In genomic region chr9:127915325-127915752, GRCh38 we compare ENCODE assay signal across 11 cellular contexts. TPM values are rescaled to one million over a fixed set of nuclear protein-coding genes. Genes with fewer than 3 reads are reported as not detected.
A peak's percentile ranks its signal among the peaks of the same experiment; 100 is the strongest.
DNase-seq lines count a peak whose midpoint lies in the region; ATAC-seq and TF ChIP-seq lines count a peak whose summit lies in the region.
"Had no signal": no experiment of that assay in that cellular context is flagged by ENCODE, and none has a peak within 500 bp of the region (broad histone marks: within the 10 kb centered on the region; RNA-seq: fewer than 3 reads in every experiment).

No MANE protein-coding gene starts in this region.

- no peak for ATAC-seq in SK-N-SH treated with all-trans-retinoic acid at 6 μM for 48 hours
- ATAC-seq in GM21515 (IDR thresholded peaks at IDR 0.05; ENCODE audit: unreplicated experiment) = no peak
- no peak for ATAC-seq in GM19035 (IDR thresholded peaks at IDR 0.05; ENCODE audit: unreplicated experiment)
- ATAC-seq in sciatic nerve = no peak

- intact Hi-C loops in colonic mucosa (cut with DNase I) = loop anchor here (5.0 kb wide), 1 partner anchor 128 kb away; the partner anchor contains the start of gene CDK9
- intact Hi-C loops in sciatic nerve (cut with DNase I) = no loop called here

- POLR2A ChIA-PET in SK-N-SH (lab: Yijun Ruan, JAX) = interaction anchor here (1.2 to 1.9 kb wide), 2 partner anchors 10 to 41 kb away, joined by 3 to 4 read pairs; no protein-coding TSS in a partner anchor

- TF ChIP-seq CTCF in SK-N-SH (IDR thresholded peaks at IDR 0.05) (no peak), OCI-LY3 (IDR thresholded peaks at IDR 0.05; ENCODE audit: low read depth, low read length) (no peak), colonic mucosa (IDR thresholded peaks at IDR 0.05) (no peak)

- H3K9ac ChIP-seq in SK-N-SH (no peak overlapping the region), OCI-LY3 (ENCODE audit: low read length) (peak overlapping the region; percentile 99), colonic mucosa (ENCODE audit: low read depth in 2 of 2, low read length in 2 of 2) (peak overlapping the region; percentile 16 to 63), skeletal muscle satellite cell (ENCODE audit: low read depth, low read length) (no peak overlapping the region)

- CTCF ChIA-PET in SK-N-SH (lab: Yijun Ruan, JAX) = interaction anchor here (0.8 to 7.0 kb wide), 6 partner anchors 9 to 411 kb away, joined by 3 to 41 read pairs (median 4); partner anchors contain the start of gene TOR2A

- H3F3A ChIP-seq in SK-N-SH (replicated peaks; ENCODE audit: insufficient read depth) = peaks cover 21% of the 10 kb centered on the region

- 53% methylated on average over 2 of the region's 5 CpGs for WGBS in SK-N-SH (ENCODE audit: low lambda C conversion rate)

- H3K79me2 ChIP-seq in SK-N-SH (ENCODE audit: insufficient read depth) (peaks cover 14% of the 10 kb centered on the region), OCI-LY3 (ENCODE audit: low read length) (peaks cover 72% of the 10 kb centered on the region)

- H2AFZ ChIP-seq in SK-N-SH (ENCODE audit: low read depth) (no peak overlapping the region), OCI-LY3 (ENCODE audit: low read depth, low read length) (no peak overlapping the region)

- H3K36me3 ChIP-seq in SK-N-SH (replicated peaks in 1 of 2; ENCODE audit: control insufficient read depth in 1 of 2, insufficient read depth in 2 of 2, low read length in 1 of 2) = peaks cover 0 to 5% of the 10 kb centered on the region in 2 experiments
- peaks cover 53% of the 10 kb centered on the region for H3K36me3 ChIP-seq in OCI-LY3 (replicated peaks; ENCODE audit: low read depth, low read length)
- H3K36me3 ChIP-seq in colonic mucosa = no peaks in the 10 kb centered on the region
- peaks cover 17% of the 10 kb centered on the region for H3K36me3 ChIP-seq in skeletal muscle satellite cell (ENCODE audit: insufficient read depth, low read length)

- H3K27ac ChIP-seq in SK-N-SH (ENCODE audit: low read depth in 2 of 2, low read length in 1 of 2) (no peak overlapping the region), OCI-LY3 (ENCODE audit: low read length) (peak overlapping the region; percentile 99), colonic mucosa (peak overlapping the region; percentile 57)

- H3K4me2 ChIP-seq in SK-N-SH (peak overlapping the region; percentile 92; the same call in 1 of the 2 replicates), OCI-LY3 (ENCODE audit: low read length) (peak overlapping the region; percentile 98), skeletal muscle satellite cell (ENCODE audit: low read length) (peak overlapping the region; percentile 100)

- H3K4me1 ChIP-seq in SK-N-SH (ENCODE audit: control insufficient read depth in 1 of 2, insufficient read depth in 2 of 2, low read depth in 1 of 2, low read length in 1 of 2) (peaks cover 20 to 33% of the 10 kb centered on the region in 2 experiments; a peak in 3 of 4 replicates), OCI-LY3 (ENCODE audit: low read length) (peaks cover 73% of the 10 kb centered on the region), colonic mucosa (peaks cover 31% of the 10 kb centered on the region), skeletal muscle satellite cell (ENCODE audit: control insufficient read depth, insufficient read depth, low read length) (peaks cover 51% of the 10 kb centered on the region)

- no peak for TF ChIP-seq RAD21 in SK-N-SH (IDR thresholded peaks at IDR 0.05; ENCODE audit: low read length)

- H4K20me1 ChIP-seq in SK-N-SH (ENCODE audit: insufficient read depth) (no peaks in the 10 kb centered on the region), OCI-LY3 (ENCODE audit: insufficient read depth, low read length) (0 out of 2 replicates have a peak, but pooled peaks cover 6% of the 10 kb centered on the region)

- H3K9me3 ChIP-seq in SK-N-SH (no peaks in the 10 kb centered on the region), OCI-LY3 (ENCODE audit: insufficient read depth, low read length) (no peaks in the 10 kb centered on the region), colonic mucosa (no peaks in the 10 kb centered on the region), skeletal muscle satellite cell (replicated peaks; ENCODE audit: low read length) (no peaks in the 10 kb centered on the region)
- H3K9me3 ChIP-seq: sigmoid colon had no signal

- no peak for TF ChIP-seq EP300 in SK-N-SH (IDR thresholded peaks at IDR 0.05; ENCODE audit: borderline replicate concordance in 1 of 2, low read depth in 1 of 2, low read length in 1 of 2)

- peak; percentile 39 for DNase-seq in SK-N-SH
- peak; percentile 67 for DNase-seq in colonic mucosa
- DNase-seq in sciatic nerve (ENCODE audit: low spot score) = no peak
- DNase-seq: activated CD4-positive, alpha-beta T cell treated with anti-CD3 and anti-CD28 coated beads, Interleukin-2, amount 50 U/mL, for 48 hours; NCI-H82; sigmoid colon had no signal

- H3K9me2 ChIP-seq in SK-N-SH = no peaks in the 10 kb centered on the region

- H3K27me3 ChIP-seq in SK-N-SH (ENCODE audit: insufficient read depth) (no peaks in the 10 kb centered on the region), OCI-LY3 (ENCODE audit: low read depth, low read length) (no peaks in the 10 kb centered on the region), colonic mucosa (no peaks in the 10 kb centered on the region), skeletal muscle satellite cell (ENCODE audit: control insufficient read depth, insufficient read depth, low read length) (no peaks in the 10 kb centered on the region)
- H3K27me3 ChIP-seq: sigmoid colon had no signal

- H3K4me3 ChIP-seq in SK-N-SH (ENCODE audit: low read depth in 2 of 2, low read length in 1 of 2) (no peak overlapping the region), OCI-LY3 (ENCODE audit: low read length) (peak overlapping the region; percentile 96), colonic mucosa (no peak overlapping the region), skeletal muscle satellite cell (ENCODE audit: low read length) (no peak overlapping the region)

TF ChIP-seq in SK-N-SH, 30 proteins besides CTCF, POLR2A, EP300 and RAD21 (continues in another document):
- TF ChIP-seq MXI1 (IDR thresholded peaks at IDR 0.05; ENCODE audit: low read depth, low read length) (no peak), FOSL2 (IDR thresholded peaks at IDR 0.05; ENCODE audit: borderline replicate concordance, low read depth) (no peak), NFIC (IDR thresholded peaks at IDR 0.05; ENCODE audit: borderline replicate concordance) (no peak), TCF12 (IDR thresholded peaks at IDR 0.05) (no peak), GATA2 (CRISPR knock-in tag; IDR thresholded peaks at IDR 0.05) (no peak), TAF1 (IDR thresholded peaks at IDR 0.05; ENCODE audit: borderline replicate concordance, low read depth, low read length) (no peak), RFX5 (IDR thresholded peaks at IDR 0.05; ENCODE audit: low read length) (no peak), GABPA (IDR thresholded peaks at IDR 0.05; ENCODE audit: low read depth) (no peak)

TF ChIP-seq in SK-N-SH treated with all-trans-retinoic acid at 6 μM for 48 hours, 23 proteins besides CTCF, POLR2A, EP300 and RAD21:
- TF ChIP-seq OSR1 (CRISPR knock-in tag; IDR thresholded peaks at IDR 0.05) = no peak
TF ChIP-seq in SK-N-SH treated with all-trans-retinoic acid at 6 μM for 48 hours: peak in this region for 0.

RNA-seq across cellular contexts. Expression of gene ST6GALNAC4, which starts 1.5 kb away (rescaled TPM):
- 28.4 and 30.2 TPM in 2 replicates for polyA plus RNA-seq in SK-N-SH (2012; rRNA removed)
- 11.0 and 21.1 TPM in 2 replicates for polyA plus RNA-seq in SK-N-SH (2012; cell fraction: cytosol; rRNA removed)
- 29.1 and 30.8 TPM in 2 replicates for polyA plus RNA-seq in SK-N-SH (2012; cell fraction: nucleus; rRNA removed)
- 10 to 100 TPM; 25.4 to 66.5 TPM for total RNA-seq in colonic mucosa
- 59.2 and 77.3 TPM in 2 replicates for total RNA-seq in skeletal muscle satellite cell (2012; rRNA removed)
- 19.6 TPM for total RNA-seq in sciatic nerve

RNA-seq across cellular contexts. Expression of gene PIP5KL1, which starts 15.2 kb away (rescaled TPM):
- polyA plus RNA-seq in SK-N-SH (2012; rRNA removed) = 4.0 and 6.1 TPM in 2 replicates
- 1.7 and 2.5 TPM in 2 replicates for polyA plus RNA-seq in SK-N-SH (2012; cell fraction: cytosol; rRNA removed)
- polyA plus RNA-seq in SK-N-SH (2012; cell fraction: nucleus; rRNA removed) = 40.1 and 41.3 TPM in 2 replicates
- total RNA-seq in colonic mucosa (under 1 TPM; 0.85 to 0.89 TPM), sciatic nerve (2.0 TPM)
- 7.2 and 9.6 TPM in 2 replicates for total RNA-seq in skeletal muscle satellite cell (2012; rRNA removed)

RNA-seq across cellular contexts. Expression of gene ST6GALNAC6, which starts 15.9 kb away (rescaled TPM):
- 34.8 and 47.5 TPM in 2 replicates for polyA plus RNA-seq in SK-N-SH (2012; rRNA removed)
- 15.2 and 27.6 TPM in 2 replicates for polyA plus RNA-seq in SK-N-SH (2012; cell fraction: cytosol; rRNA removed)
- 38.6 and 69.7 TPM in 2 replicates for polyA plus RNA-seq in SK-N-SH (2012; cell fraction: nucleus; rRNA removed)
- total RNA-seq in colonic mucosa = 100 to 1,000 TPM; 251 to 279 TPM
- 29.7 and 42.2 TPM in 2 replicates for total RNA-seq in skeletal muscle satellite cell (2012; rRNA removed)
- 108 TPM for total RNA-seq in sciatic nerve

RNA-seq across cellular contexts. Expression of gene DPM2, which starts 22.3 kb away (rescaled TPM):
- polyA plus RNA-seq in SK-N-SH (2012; rRNA removed) = 106 and 117 TPM in 2 replicates
- 54.1 and 69.2 TPM in 2 replicates for polyA plus RNA-seq in SK-N-SH (2012; cell fraction: cytosol; rRNA removed)
- polyA plus RNA-seq in SK-N-SH (2012; cell fraction: nucleus; rRNA removed) = 90.7 and 100 TPM in 2 replicates
- total RNA-seq in colonic mucosa = 10 to 100 TPM; 25.7 to 38.9 TPM
- 13.7 and 16.6 TPM in 2 replicates for total RNA-seq in skeletal muscle satellite cell (2012; rRNA removed)
- 24.6 TPM for total RNA-seq in sciatic nerve

RNA-seq across cellular contexts. Expression of gene AK1, which starts 37.9 kb away (rescaled TPM):
- 103 and 125 TPM in 2 replicates for polyA plus RNA-seq in SK-N-SH (2012; rRNA removed)
- 65.8 and 85.2 TPM in 2 replicates for polyA plus RNA-seq in SK-N-SH (2012; cell fraction: cytosol; rRNA removed)
- 98.3 and 147 TPM in 2 replicates for polyA plus RNA-seq in SK-N-SH (2012; cell fraction: nucleus; rRNA removed)
- total RNA-seq in colonic mucosa (100 to 1,000 TPM; 159 to 166 TPM), sciatic nerve (61.0 TPM)
- total RNA-seq in skeletal muscle satellite cell (2012; rRNA removed) = 28.9 and 41.9 TPM in 2 replicates

Comparison
In these comparisons a context has a peak if more than half of its experiments do, and no peak if none do; other contexts are left out.
1. H3K27ac ChIP-seq: peak in OCI-LY3 (single experiment) and colonic mucosa (single experiment); none in SK-N-SH (0 of 2).
2. H3K9ac ChIP-seq: peak in OCI-LY3 (single experiment) and colonic mucosa (2 of 2); none in SK-N-SH (single experiment) and skeletal muscle satellite cell (single experiment).
3. Peak in every context shown above with its lines, with median percentiles within 50 percentile points of each other: H3K4me2 ChIP-seq.